33 cellular contexts compared by ENCODE assay signal in genomic region chr12:100106861-100107260, GRCh38. TPM values are rescaled to one million over a fixed set of nuclear protein-coding genes. Genes with fewer than 3 reads are reported as not detected.
A peak's percentile ranks its signal among the peaks of the same experiment; 100 is the strongest.
DNase-seq lines count a peak whose midpoint lies in the region; ATAC-seq, FAIRE-seq and TF ChIP-seq lines count a peak whose summit lies in the region.
"Had no signal": no experiment of that assay in that cellular context is flagged by ENCODE, and none has a peak within 500 bp of the region (broad histone marks: within the 10 kb centered on the region; RNA-seq: fewer than 3 reads in every experiment).

No MANE protein-coding gene starts in this region.

- H3K18ac ChIP-seq in trophoblast cell (ENCODE audit: low read length) = no peak overlapping the region

- peak; percentile 45 for DNase-seq in Right ventricle myocardium inferior (ENCODE audit: missing footprints)
- no peak for DNase-seq in cardiac septum (ENCODE audit: low spot score)
- no peak for DNase-seq in H54 (ENCODE audit: insufficient read length, low spot score)
- peak; percentile 83 to 84 for DNase-seq in trophoblast cell
- no peak for DNase-seq in SW 1271 (lab: John Stamatoyannopoulos, UW)
- no peak for DNase-seq in posterior vena cava (ENCODE audit: low spot score)
- DNase-seq: 8988T; ACHN; AML-193; BE2C; C1 segment of cervical spinal cord; Caco-2; Calu3; CD4-positive, alpha-beta memory T cell; CD4-positive, alpha-beta T cell; CD4-positive, CD25-positive, alpha-beta regulatory T cell; CD8-positive, alpha-beta memory T cell; CD8-positive, alpha-beta T cell; COR-L47; DMS 273 treated with DMSO at 0.1 percent for 48 hours; DMS153; DMS53; DMS79; DMS79 treated with DMSO at 0.1 percent for 48 hours; DND-41; EL had no signal

- no peak overlapping the region for H3K4me3 ChIP-seq in trophoblast cell (ENCODE audit: low read depth, low read length)
- H3K4me3 ChIP-seq: A549; BLaER1; BLaER1 treated with 17β-estradiol and CSF1 and Interleukin-3, amounts not matched to agents 10 nM and 100 nM had no signal

- H4K12ac ChIP-seq in trophoblast cell (ENCODE audit: low read depth, low read length) = no peak overlapping the region

- no peak for ATAC-seq in Right ventricle myocardium inferior
- ATAC-seq: A549; CD8-positive, alpha-beta T cell had no signal

- TF ChIP-seq POLR2A in H54 (IDR thresholded peaks at IDR 0.05; ENCODE audit: low read depth, low read length) = no peak

- no peaks in the 10 kb centered on the region for H3K9me3 ChIP-seq in trophoblast cell (ENCODE audit: insufficient read depth, low read depth, low read length)
- H3K9me3 ChIP-seq: A549, BE2C, Caco-2 had no signal

- FAIRE-seq in H54 (lab: Jason Lieb, UNC) = peak; percentile 33
- FAIRE-seq: A204.1, A549, D721Med had no signal

- no peak overlapping the region for H3K4me2 ChIP-seq in trophoblast cell (ENCODE audit: low read length)
- H3K4me2 ChIP-seq: A549; BLaER1; BLaER1 treated with 17β-estradiol and CSF1 and Interleukin-3, amounts not matched to agents 10 nM and 100 nM had no signal

- H3K79me2 ChIP-seq in trophoblast cell (ENCODE audit: control insufficient read depth, insufficient read depth, low read length, poor library complexity) = no peaks in the 10 kb centered on the region

- no peak overlapping the region for H4K91ac ChIP-seq in trophoblast cell (ENCODE audit: low read depth, low read length)

- no peak overlapping the region for H3K27ac ChIP-seq in trophoblast cell (ENCODE audit: low read depth, low read length)
- H3K27ac ChIP-seq: 22Rv1; A549; BLaER1; BLaER1 treated with 17β-estradiol and CSF1 and Interleukin-3, amounts not matched to agents 10 nM and 100 nM; C4-2B had no signal

- H3K4ac ChIP-seq in trophoblast cell (ENCODE audit: low read depth, low read length) = no peak overlapping the region

- H3K27me3 ChIP-seq in trophoblast cell (ENCODE audit: insufficient read depth, low read length) = no peaks in the 10 kb centered on the region
- H3K27me3 ChIP-seq: BE2C; BLaER1; BLaER1 treated with 17β-estradiol and CSF1 and Interleukin-3, amounts not matched to agents 10 nM and 100 nM had no signal

- H3K14ac ChIP-seq in trophoblast cell (ENCODE audit: low read length) = no peak overlapping the region

- no peak overlapping the region for H4K8ac ChIP-seq in trophoblast cell (ENCODE audit: low read depth, low read length)

- no peak overlapping the region for H2BK120ac ChIP-seq in trophoblast cell (ENCODE audit: insufficient read depth, low read length, poor library complexity)

- intact Hi-C loops in Right ventricle myocardium inferior (cut with DNase I) = no loop called here
- intact Hi-C loops in cardiac septum (cut with DNase I) = no loop called here
- intact Hi-C loops in posterior vena cava (cut with DNase I) = no loop called here

- no peak overlapping the region for H2AK5ac ChIP-seq in trophoblast cell (ENCODE audit: low read length)

- H3K23ac ChIP-seq in trophoblast cell (ENCODE audit: low read length) = no peak overlapping the region

- no peaks in the 10 kb centered on the region for H3K79me1 ChIP-seq in trophoblast cell (ENCODE audit: low read length)

- WGBS in trophoblast cell (ENCODE audit: extremely low coverage, insufficient coverage, insufficient read length) = no CpG with 5 or more reads among the region's 6 CpGs

- no peaks in the 10 kb centered on the region for H3K4me1 ChIP-seq in trophoblast cell (ENCODE audit: control insufficient read depth in 1 of 2, insufficient read depth in 2 of 2, low read length in 2 of 2)
- H3K4me1 ChIP-seq: A549; BE2C; BLaER1; BLaER1 treated with 17β-estradiol and CSF1 and Interleukin-3, amounts not matched to agents 10 nM and 100 nM; Caco-2 had no signal

- no peak overlapping the region for H3K9ac ChIP-seq in trophoblast cell (ENCODE audit: low read length)
- H3K9ac ChIP-seq: BLaER1; BLaER1 treated with 17β-estradiol and CSF1 and Interleukin-3, amounts not matched to agents 10 nM and 100 nM had no signal

- H2BK5ac ChIP-seq in trophoblast cell (ENCODE audit: low read depth, low read length, poor library complexity) = no peak overlapping the region

- H2AFZ ChIP-seq in trophoblast cell (ENCODE audit: insufficient read depth, low read length, poor library complexity) = no peak overlapping the region

- H3K36me3 ChIP-seq in trophoblast cell (ENCODE audit: control insufficient read depth in 1 of 2, insufficient read depth in 2 of 2, low read length in 2 of 2) = peaks cover 0 to 3% of the 10 kb centered on the region in 2 experiments

- H2BK12ac ChIP-seq in trophoblast cell (ENCODE audit: low read length) = no peak overlapping the region

RNA-seq across cellular contexts. Expression of gene BLTP3B, which starts 35.8 kb away (rescaled TPM):
- total RNA-seq in Right ventricle myocardium inferior (10.7 TPM), cardiac septum (20.2 TPM), posterior vena cava (10 to 100 TPM; 45.0 to 88.6 TPM)
- 7.3 TPM in 2 replicates for polyA plus RNA-seq in trophoblast cell (2013)

Comparison
In these comparisons a context has a peak if more than half of its experiments do, and no peak if none do; other contexts are left out.
1. DNase-seq: peak in Right ventricle myocardium inferior (single experiment) and trophoblast cell (2 of 2); none in cardiac septum (single experiment), H54 (single experiment), SW 1271 (0 of 2) and posterior vena cava (single experiment).